Comparison of ENCODE assay signal across 9 cellular contexts in genomic region chrX:18931972-18932371, GRCh38. TPM values are rescaled to one million over a fixed set of nuclear protein-coding genes. Genes with fewer than 3 reads are reported as not detected.
DNase-seq lines count a peak whose midpoint lies in the region; ATAC-seq and TF ChIP-seq lines count a peak whose summit lies in the region.
"Had no signal": no experiment of that assay in that cellular context is flagged by ENCODE, and none has a peak within 500 bp of the region (broad histone marks: within the 10 kb centered on the region; RNA-seq: fewer than 3 reads in every experiment).

No MANE protein-coding gene starts in this region.

- WGBS in stomach, 5 donors, result 45 to 79% (median 68%) methylated on average over 3 to 9 of the region's 9 CpGs

- POLR2A ChIA-PET in MCF 10A (lab: Yijun Ruan, JAX), result no interaction called here
- POLR2A ChIA-PET in OCI-LY7 (lab: Charles Lee), result interaction anchor here (0.5 kb wide), 1 partner anchor 10 kb away, joined by 4 read pairs; no protein-coding TSS in a partner anchor

- in situ Hi-C loops in gastrocnemius medialis (cut with MboI; ENCODE audit: low sequenced_read_pairs in 4 of 4), result no loop called here

- DNase-seq in MCF 10A (ENCODE audit: unreplicated experiment), result peak; percentile 24
- no peak for DNase-seq in breast epithelium (ENCODE audit: low spot score in 2 of 2)
- peak; percentile 24 for DNase-seq in OCI-LY7 (ENCODE audit: low spot score)
- peak; percentile 41 for DNase-seq in fibroblast of the aortic adventitia (ENCODE audit: low read depth)
- no peak for DNase-seq in upper lobe of right lung
- DNase-seq in gastrocnemius medialis, result no peak
- DNase-seq in stomach, result no peak

- H3K9me2 ChIP-seq in OCI-LY7 (ENCODE audit: insufficient read depth, low read length), result no peaks in the 10 kb centered on the region

- BruUV-seq in MCF 10A (replicated peaks; lab: Mats Ljungman, UMichigan) (no TSS peak), OCI-LY7 (replicated peaks; lab: Mats Ljungman, UMichigan) (no TSS peak)

- H3K27me3 Mint-ChIP-seq in MCF 10A (ENCODE audit: insufficient read depth, unreplicated experiment), result no peaks in the 10 kb centered on the region

- peaks cover 0 to 24% of the 10 kb centered on the region in 2 donors for H3K27me3 ChIP-seq in breast epithelium
- no peaks in the 10 kb centered on the region for H3K27me3 ChIP-seq in upper lobe of right lung
- H3K27me3 ChIP-seq in gastrocnemius medialis, result no peaks in the 10 kb centered on the region
- H3K27me3 ChIP-seq in stomach, result no peaks in the 10 kb centered on the region
- H3K27me3 ChIP-seq: neutrophil had no signal

- CTCF ChIA-PET in MCF 10A (lab: Yijun Ruan, JAX), result interaction anchor here (0.5 to 1.0 kb wide), 4 partner anchors 9 to 400 kb away, joined by 3 to 4 read pairs (median 4); no protein-coding TSS in a partner anchor
- CTCF ChIA-PET in OCI-LY7 (lab: Charles Lee; ENCODE audit: unreplicated experiment), result no interaction called here

- H3K36me3 ChIP-seq in breast epithelium, result no peaks in the 10 kb centered on the region
- H3K36me3 ChIP-seq in OCI-LY7 (ENCODE audit: insufficient read depth, low read length), result no peaks in the 10 kb centered on the region
- H3K36me3 ChIP-seq in upper lobe of right lung, result no peaks in the 10 kb centered on the region
- H3K36me3 ChIP-seq in gastrocnemius medialis, result no peaks in the 10 kb centered on the region
- H3K36me3 ChIP-seq in stomach, result peaks cover 0 to 68% (median 53%) of the 10 kb centered on the region in 4 donors

- H2AFZ ChIP-seq in OCI-LY7 (ENCODE audit: low read length), result no peak overlapping the region

- intact Hi-C loops in MCF 10A (cut with micrococcal nuclease) (loop anchor here (1.0 kb wide), 1 partner anchor 402 kb away; no protein-coding TSS in a partner anchor), breast epithelium (cut with DNase I; ENCODE audit: low total_unique reads) (no loop called here), OCI-LY7 (cut with micrococcal nuclease; ENCODE audit: unreplicated experiment) (loop anchor here (2.0 kb wide), 1 partner anchor 403 kb away; no protein-coding TSS in a partner anchor), upper lobe of right lung (cut with DNase I) (no loop called here), gastrocnemius medialis (cut with DNase I; ENCODE audit: low total_unique reads) (loop anchor here (5.0 kb wide), 1 partner anchor 55 kb away; no protein-coding TSS in a partner anchor), stomach (cut with DNase I; ENCODE audit: low total_unique reads) (no loop called here)

- no peaks in the 10 kb centered on the region for H3K4me1 Mint-ChIP-seq in MCF 10A (ENCODE audit: insufficient read depth, unreplicated experiment)

- no peak for TF ChIP-seq EP300 in stomach (IDR thresholded peaks at IDR 0.05)

- H3K4me3 ChIP-seq in breast epithelium (no peak overlapping the region), OCI-LY7 (ENCODE audit: low read depth, low read length, poor library complexity, severe bottlenecking) (no peak overlapping the region), fibroblast of the aortic adventitia (ENCODE audit: low read depth, low read length) (no peak overlapping the region), upper lobe of right lung (no peak overlapping the region), gastrocnemius medialis (no peak overlapping the region), stomach (no peak overlapping the region)

- no peaks in the 10 kb centered on the region for H3K9me3 Mint-ChIP-seq in MCF 10A (ENCODE audit: unreplicated experiment)

- H3K27ac ChIP-seq in breast epithelium (no peak overlapping the region), OCI-LY7 (ENCODE audit: low read depth, low read length, poor library complexity, severe bottlenecking) (no peak overlapping the region), upper lobe of right lung (no peak overlapping the region), gastrocnemius medialis (no peak overlapping the region), stomach (no peak overlapping the region)
- H3K27ac ChIP-seq: neutrophil had no signal

- ATAC-seq in upper lobe of right lung (peak; percentile 28), HG02571 (IDR thresholded peaks at IDR 0.05; ENCODE audit: unreplicated experiment) (no peak), gastrocnemius medialis (no peak)

- no peak overlapping the region for H3K4me3 Mint-ChIP-seq in MCF 10A (ENCODE audit: unreplicated experiment)

- no peaks in the 10 kb centered on the region for H3K4me1 ChIP-seq in breast epithelium
- no peaks in the 10 kb centered on the region for H3K4me1 ChIP-seq in OCI-LY7 (ENCODE audit: insufficient read depth, low read length, poor library complexity, severe bottlenecking)
- H3K4me1 ChIP-seq in upper lobe of right lung, result no peaks in the 10 kb centered on the region
- H3K4me1 ChIP-seq in gastrocnemius medialis, result no peaks in the 10 kb centered on the region
- H3K4me1 ChIP-seq in stomach, result no peaks in the 10 kb centered on the region

- H3K27ac Mint-ChIP-seq in MCF 10A (ENCODE audit: low read depth, unreplicated experiment), result no peak overlapping the region

- peaks cover 30% of the 10 kb centered on the region for H3K36me3 Mint-ChIP-seq in MCF 10A (ENCODE audit: insufficient read depth, unreplicated experiment)

- no peaks in the 10 kb centered on the region for H4K20me1 ChIP-seq in OCI-LY7 (ENCODE audit: insufficient read depth, low read length)

- H3K4me2 ChIP-seq in OCI-LY7 (ENCODE audit: low read length), result no peak overlapping the region

- TF ChIP-seq CTCF in MCF 10A (IDR thresholded peaks at IDR 0.05; ENCODE audit: unreplicated experiment), result peak; percentile 28
- no peak for TF ChIP-seq CTCF in breast epithelium (IDR thresholded peaks at IDR 0.05)
- peak; percentile 65 for TF ChIP-seq CTCF in OCI-LY7 (conservative IDR thresholded peaks at IDR 0.05; ENCODE audit: low read length)
- TF ChIP-seq CTCF in fibroblast of the aortic adventitia (IDR thresholded peaks at IDR 0.05; ENCODE audit: insufficient read depth, low read length), result peak; percentile 41
- peak; percentile 31 for TF ChIP-seq CTCF in upper lobe of right lung (IDR thresholded peaks at IDR 0.05)
- peak in 2 of 5 experiments; percentile 21 to 33 for TF ChIP-seq CTCF in gastrocnemius medialis (IDR thresholded peaks at IDR 0.05 in 4 of 5, conservative IDR thresholded peaks at IDR 0.05 in 1 of 5)
- no peak for TF ChIP-seq CTCF in stomach (IDR thresholded peaks at IDR 0.05)

- TF ChIP-seq POLR2A in breast epithelium (IDR thresholded peaks at IDR 0.05) (no peak), gastrocnemius medialis (IDR thresholded peaks at IDR 0.05) (no peak), stomach (IDR thresholded peaks at IDR 0.05) (no peak)

- H3K9me3 ChIP-seq in breast epithelium, result no peaks in the 10 kb centered on the region
- H3K9me3 ChIP-seq in OCI-LY7 (ENCODE audit: low read length), result no peaks in the 10 kb centered on the region
- no peaks in the 10 kb centered on the region for H3K9me3 ChIP-seq in upper lobe of right lung
- H3K9me3 ChIP-seq in gastrocnemius medialis, result no peaks in the 10 kb centered on the region
- H3K9me3 ChIP-seq in stomach, result no peaks in the 10 kb centered on the region
- H3K9me3 ChIP-seq: neutrophil had no signal

- H3K79me2 ChIP-seq in OCI-LY7 (ENCODE audit: insufficient read depth, low read depth, low read length), result no peaks in the 10 kb centered on the region

RNA-seq across cellular contexts. Expression of gene PHKA2, which starts 51.9 kb away (rescaled TPM):
- total RNA-seq in MCF 10A (2022) (17.9 and 18.1 TPM in 2 replicates), breast epithelium (10 to 100 TPM; 22.7 to 27.1 (median 25.6) TPM), OCI-LY7 (2022) (40.1 and 41.4 TPM in 2 replicates), fibroblast of the aortic adventitia (ENCODE audit: low replicate concordance) (8.3 and 9.2 TPM in 2 replicates), upper lobe of right lung (25.5 TPM), gastrocnemius medialis (10 to 100 TPM in 2 of 4 donors, 1 to 10 TPM in 2; 4.6 to 20.6 (median 11.0) TPM), stomach (10 to 100 TPM; 13.6 to 63.4 (median 15.8) TPM)
- 21.3 and 24.1 TPM in 2 replicates for total RNA-seq in OCI-LY7 (2014; rRNA removed; shearing (Covaris generic))
- 10 to 100 TPM; 10.5 to 21.9 (median 14.4) TPM for polyA plus RNA-seq in stomach

Comparison
In these comparisons a context has a peak if more than half of its experiments do, and no peak if none do; other contexts are left out.
1. DNase-seq: peak in MCF 10A (single experiment), OCI-LY7 (single experiment) and fibroblast of the aortic adventitia (single experiment); none in breast epithelium (0 of 2), upper lobe of right lung (single experiment), gastrocnemius medialis (0 of 2) and stomach (single experiment).
2. CTCF ChIP-seq: peak in MCF 10A (single experiment), OCI-LY7 (single experiment), fibroblast of the aortic adventitia (single experiment) and upper lobe of right lung (single experiment); none in breast epithelium (0 of 3) and stomach (0 of 7).
3. intact Hi-C loops: an anchor here in MCF 10A (1.0 kb wide), OCI-LY7 (2.0 kb wide) and gastrocnemius medialis (5.0 kb wide); none called in breast epithelium, upper lobe of right lung and stomach.